In genomic region chr12:65825323-65825572, GRCh38 we compare ENCODE assay signal across 8 cellular contexts. TPM values are rescaled to one million over a fixed set of nuclear protein-coding genes. Genes with fewer than 3 reads are reported as not detected.
DNase-seq lines count a peak whose midpoint lies in the region; ATAC-seq and TF ChIP-seq lines count a peak whose summit lies in the region.

No MANE protein-coding gene starts in this region.

- H3K27me3 Mint-ChIP-seq in activated CD8-positive, alpha-beta T cell treated with anti-CD3 and anti-CD28 coated beads, Interleukin-2, amount 10 ng/mL, durations not matched to agents 7 days and 5 days (ENCODE audit: low read depth), result peaks cover 62% of the 10 kb centered on the region

- H3K27me3 ChIP-seq in right atrium auricular region, result peaks cover 0 to 18% of the 10 kb centered on the region in 2 donors

- H3K27ac Mint-ChIP-seq in activated CD8-positive, alpha-beta T cell treated with anti-CD3 and anti-CD28 coated beads, Interleukin-2, amount 10 ng/mL, durations not matched to agents 7 days and 5 days, result no peak overlapping the region

- peak overlapping the region; percentile 47 for H3K4me3 ChIP-seq in GM12864 (ENCODE audit: low read depth, low read length)
- H3K4me3 ChIP-seq in right atrium auricular region, result peak overlapping the region; percentile 41 to 56
- H3K4me3 ChIP-seq in retinal pigment epithelial cell (ENCODE audit: low read length), result peak overlapping the region; percentile 94
- H3K4me3 ChIP-seq in OCI-LY7 (ENCODE audit: low read depth, low read length, poor library complexity, severe bottlenecking), result no peak overlapping the region

- H3K36me3 Mint-ChIP-seq in activated CD8-positive, alpha-beta T cell treated with anti-CD3 and anti-CD28 coated beads, Interleukin-2, amount 10 ng/mL, durations not matched to agents 7 days and 5 days (ENCODE audit: low read depth), result no peaks in the 10 kb centered on the region

- peaks cover 0 to 35% of the 10 kb centered on the region in 2 donors for H3K4me1 ChIP-seq in right atrium auricular region
- H3K4me1 ChIP-seq in OCI-LY7 (ENCODE audit: insufficient read depth, low read length, poor library complexity, severe bottlenecking), result no peaks in the 10 kb centered on the region

- H3K9me2 ChIP-seq in OCI-LY7 (ENCODE audit: insufficient read depth, low read length), result no peaks in the 10 kb centered on the region

- no peak overlapping the region for H2AFZ ChIP-seq in OCI-LY7 (ENCODE audit: low read length)

- intact Hi-C loops in OCI-LY7 (cut with micrococcal nuclease; ENCODE audit: unreplicated experiment), result no loop called here

- H3K4me2 ChIP-seq in OCI-LY7 (ENCODE audit: low read length), result no peak overlapping the region

- H3K9me3 Mint-ChIP-seq in activated CD8-positive, alpha-beta T cell treated with anti-CD3 and anti-CD28 coated beads, Interleukin-2, amount 10 ng/mL, durations not matched to agents 7 days and 5 days (ENCODE audit: insufficient read depth), result no peaks in the 10 kb centered on the region

- H3K79me2 ChIP-seq in OCI-LY7 (ENCODE audit: insufficient read depth, low read depth, low read length), result no peaks in the 10 kb centered on the region

- peaks cover 24% of the 10 kb centered on the region for H3K4me1 Mint-ChIP-seq in activated CD8-positive, alpha-beta T cell treated with anti-CD3 and anti-CD28 coated beads, Interleukin-2, amount 10 ng/mL, durations not matched to agents 7 days and 5 days (ENCODE audit: low read depth)

- POLR2A ChIA-PET in activated CD8-positive, alpha-beta T cell treated with anti-CD3 and anti-CD28 coated beads, Interleukin-2, amount 10 ng/mL, durations not matched to agents 7 days and 5 days (lab: Charles Lee), result no interaction called here
- POLR2A ChIA-PET in OCI-LY7 (lab: Charles Lee), result no interaction called here

- BruUV-seq in OCI-LY7 (replicated peaks; lab: Mats Ljungman, UMichigan), result no TSS peak

- no peak for DNase-seq in GM12864 (ENCODE audit: low read depth)
- DNase-seq in activated CD8-positive, alpha-beta T cell treated with anti-CD3 and anti-CD28 coated beads, Interleukin-2, amount 10 ng/mL, durations not matched to agents 7 days and 5 days, result no peak
- no peak for DNase-seq in right atrium auricular region (ENCODE audit: low spot score)
- no peak for DNase-seq in retinal pigment epithelial cell (ENCODE audit: low read depth)
- no peak for DNase-seq in cerebellar nuclear complex (lab: John Stamatoyannopoulos, UW)
- no peak for DNase-seq in SKM-1 treated with dmso at 0.1 percent for 144 hours (lab: John Stamatoyannopoulos, UW; ENCODE audit: unreplicated experiment)
- DNase-seq in OCI-LY7 (ENCODE audit: low spot score), result no peak

- no peak for TF ChIP-seq CTCF in GM12864 (IDR thresholded peaks at IDR 0.05; ENCODE audit: low read depth, low read length, missing control alignments)
- no peak for TF ChIP-seq CTCF in right atrium auricular region (IDR thresholded peaks at IDR 0.05)
- TF ChIP-seq CTCF in retinal pigment epithelial cell (conservative IDR thresholded peaks at IDR 0.05; ENCODE audit: low read depth, low read length), result no peak
- TF ChIP-seq CTCF in OCI-LY7 (conservative IDR thresholded peaks at IDR 0.05; ENCODE audit: low read length), result no peak

- CTCF ChIA-PET in activated CD8-positive, alpha-beta T cell treated with anti-CD3 and anti-CD28 coated beads, Interleukin-2, amount 10 ng/mL, durations not matched to agents 7 days and 5 days (lab: Charles Lee), result no interaction called here
- CTCF ChIA-PET in OCI-LY7 (lab: Charles Lee; ENCODE audit: unreplicated experiment), result no interaction called here

- H3K4me3 Mint-ChIP-seq in activated CD8-positive, alpha-beta T cell treated with anti-CD3 and anti-CD28 coated beads, Interleukin-2, amount 10 ng/mL, durations not matched to agents 7 days and 5 days, result peak overlapping the region; percentile 56

- H4K20me1 ChIP-seq in OCI-LY7 (ENCODE audit: insufficient read depth, low read length), result no peaks in the 10 kb centered on the region

- ATAC-seq in activated CD8-positive, alpha-beta T cell treated with anti-CD3 and anti-CD28 coated beads, Interleukin-2, amount 10 ng/mL, durations not matched to agents 7 days and 5 days, result peak; percentile 35
- ATAC-seq in HG03520 (IDR thresholded peaks at IDR 0.05; ENCODE audit: unreplicated experiment), result no peak

- H3K9me3 ChIP-seq in right atrium auricular region, result no peaks in the 10 kb centered on the region
- no peaks in the 10 kb centered on the region for H3K9me3 ChIP-seq in OCI-LY7 (ENCODE audit: low read length)

- H3K27ac ChIP-seq in right atrium auricular region, result no peak overlapping the region
- H3K27ac ChIP-seq in OCI-LY7 (ENCODE audit: low read depth, low read length, poor library complexity, severe bottlenecking), result no peak overlapping the region

- no peaks in the 10 kb centered on the region for H3K36me3 ChIP-seq in right atrium auricular region
- H3K36me3 ChIP-seq in OCI-LY7 (ENCODE audit: insufficient read depth, low read length), result no peaks in the 10 kb centered on the region

RNA-seq across cellular contexts. Expression of gene HMGA2, which starts 1.0 kb away (rescaled TPM):
- total RNA-seq in activated CD8-positive, alpha-beta T cell treated with anti-CD3 and anti-CD28 coated beads, Interleukin-2, amount 10 ng/mL, durations not matched to agents 7 days and 5 days, result not detected
- total RNA-seq in right atrium auricular region, result not detected
- not detected in 2 replicates for total RNA-seq in OCI-LY7 (2014; rRNA removed; shearing (Covaris generic))
- not detected in 2 replicates for total RNA-seq in OCI-LY7 (2022)
